32 cellular contexts compared by ENCODE assay signal in genomic region chr15:42007386-42007785, GRCh38. TPM values are rescaled to one million over a fixed set of nuclear protein-coding genes. Genes with fewer than 3 reads are reported as not detected.
"Had no signal": no experiment of that assay in that cellular context is flagged by ENCODE, and none has a peak within 500 bp of the region (broad histone marks: within the 10 kb centered on the region; RNA-seq: fewer than 3 reads in every experiment).

No MANE protein-coding gene starts in this region.

- H3K9me3 Mint-ChIP-seq: immature natural killer cell, natural killer cell, nephron progenitor cell, neural progenitor cell had no signal

- H3K36me3 ChIP-seq: left ventricle myocardium inferior, neural progenitor cell, neutrophil, ovary, right atrium auricular region, right lobe of liver, stomach, thyroid gland, transverse colon, upper lobe of left lung, vagina had no signal

- H3K9me3 ChIP-seq: left ventricle myocardium inferior, neutrophil, ovary, right atrium auricular region, right lobe of liver, stomach, testis, thyroid gland, transverse colon, upper lobe of left lung, vagina had no signal

- H3K4me2 ChIP-seq: neural progenitor cell, smooth muscle cell had no signal

- H3K36me3 Mint-ChIP-seq: immature natural killer cell; mesothelial cell of epicardium; natural killer cell; neural progenitor cell; stimulated activated naive B cell treated with anti-CD40 and anti-IgM and Interleukin-4, amounts not matched to agents 10 μg/mL and 1 μg/mL and 100 μg/mL, for 72 hours had no signal

- H3K27ac Mint-ChIP-seq: immature natural killer cell; mesothelial cell of epicardium; natural killer cell; nephron progenitor cell; neural progenitor cell; progenitor cell of endocrine pancreas; stimulated activated naive B cell treated with anti-CD40 and anti-IgM and Interleukin-4, amounts not matched to agents 10 μg/mL and 1 μg/mL and 100 μg/mL, for 72 hours had no signal

- H3K4me1 Mint-ChIP-seq: immature natural killer cell, natural killer cell had no signal

- H3K27me3 ChIP-seq: neural progenitor cell, neutrophil, ovary, right atrium auricular region, right lobe of liver, stomach, testis, thyroid gland, transverse colon, upper lobe of left lung, vagina had no signal

- H3K4me3 ChIP-seq: left ventricle myocardium inferior, lung, neural progenitor cell, ovary, right atrium auricular region, right lobe of liver, smooth muscle cell, stomach, testis, thyroid gland, transverse colon, upper lobe of left lung, vagina had no signal

- H3K27ac ChIP-seq: left ventricle myocardium inferior, neural progenitor cell, neutrophil, ovary, right atrium auricular region, right lobe of liver, stomach, testis, thyroid gland, transverse colon, upper lobe of left lung, vagina had no signal

- DNase-seq: hypothalamus; immature natural killer cell; left ventricle myocardium inferior; mesendoderm; naive B cell; natural killer cell; nephron progenitor cell; occipital lobe; ovary; stimulated activated CD4-positive, alpha-beta T cell treated with anti-CD3 and anti-CD28 coated beads, Interleukin-15, amount 100 ng/mL, for 24 hours; stimulated activated CD4-positive, alpha-beta T cell treated with anti-CD3 and anti-CD28 coated beads, Interleukin-2, amount 100 ng/mL, for 24 hours; stimulated activated CD4-positive, alpha-beta T cell treated with anti-CD3 and anti-CD28 coated beads, Interleukin-4, amount 100 ng/mL, for 1 hour; stimulated activated naive B cell treated with anti-CD40 and anti-IgM and Interleukin-4, amounts not matched to agents 10 μg/mL and 1 μg/mL and 100 μg/mL, for 72 hours; stomach; testis; thyroid gland; transverse colon; upper lobe of left lung had no signal

- H2AFZ ChIP-seq: neural progenitor cell had no signal

- H3K4me3 Mint-ChIP-seq: immature natural killer cell; mesothelial cell of epicardium; naive B cell; natural killer cell; nephron progenitor cell; neural progenitor cell; stimulated activated naive B cell treated with anti-CD40 and anti-IgM and Interleukin-4, amounts not matched to agents 10 μg/mL and 1 μg/mL and 100 μg/mL, for 72 hours had no signal

- H3K4me1 ChIP-seq: neural progenitor cell, right atrium auricular region, right lobe of liver, testis, thyroid gland had no signal

RNA-seq across cellular contexts. Expression of gene PLA2G4E, which starts 13.5 kb away (rescaled TPM):
- total RNA-seq: kidney, left ventricle myocardium inferior, mesothelial cell of epicardium, mononuclear cell, natural killer cell, occipital lobe, progenitor cell of endocrine pancreas, pulmonary artery endothelial cell, renal cortical epithelial cell, right lobe of liver, stomach, thyroid gland, urinary bladder had no signal
